In the genomic region with DNA sequence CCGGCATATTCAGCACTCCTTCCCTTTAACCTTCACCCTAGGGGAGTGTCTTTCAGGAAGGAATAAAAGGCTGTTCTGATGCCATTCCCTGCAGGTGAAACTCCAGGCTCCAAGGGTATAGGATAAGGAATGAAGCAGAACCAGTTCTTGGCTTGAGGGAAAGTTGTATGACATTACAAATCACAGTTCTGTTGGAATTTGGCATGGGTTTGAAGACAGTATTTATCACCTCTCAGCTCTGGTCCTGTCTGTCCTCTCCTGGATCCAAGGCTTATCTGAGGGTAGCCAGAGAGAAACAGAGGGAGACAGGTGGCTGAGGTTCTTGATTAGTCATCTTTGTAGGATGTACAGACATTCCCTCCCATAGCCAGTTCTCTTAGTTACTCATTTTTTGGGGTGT, we compare ENCODE assay signal across 1 cellular context.
TF ChIP-seq lines count a peak whose summit lies in the region.

No MANE protein-coding gene starts in this region.

TF ChIP-seq in H1, 55 proteins besides CTCF, POLR2A, EP300 and RAD21 (continued from another document):
- no peak for TF ChIP-seq KDM4A (IDR thresholded peaks at IDR 0.05; ENCODE audit: low read depth, low read length, severe bottlenecking)
- no peak for TF ChIP-seq TBP (IDR thresholded peaks at IDR 0.05; ENCODE audit: low read depth, low read length)
- no peak for TF ChIP-seq RBBP5 (IDR thresholded peaks at IDR 0.05; ENCODE audit: borderline replicate concordance, low read depth, low read length)
- peak; percentile 65; the same call in 1 of the 2 replicates for TF ChIP-seq SP1 (IDR thresholded peaks at IDR 0.05; ENCODE audit: low read depth, low read length)
- no peak for TF ChIP-seq JUND (IDR thresholded peaks at IDR 0.05; ENCODE audit: low read length)
- no peak for TF ChIP-seq SRF (IDR thresholded peaks at IDR 0.05; ENCODE audit: low read depth, low read length)
- peak; percentile 34 for TF ChIP-seq ASH2L (IDR thresholded peaks at IDR 0.05; ENCODE audit: low read length)
- TF ChIP-seq POU5F1 (IDR thresholded peaks at IDR 0.05; ENCODE audit: low read depth, low read length), result no peak
- no peak for TF ChIP-seq GABPA (IDR thresholded peaks at IDR 0.05; ENCODE audit: borderline replicate concordance, insufficient read depth, low read length)
- no peak for TF ChIP-seq SUZ12 (IDR thresholded peaks at IDR 0.05; ENCODE audit: low read length)
